In genomic region chr14:74501135-74501614, GRCh38 we compare ENCODE assay signal across 8 cellular contexts. TPM values are rescaled to one million over a fixed set of nuclear protein-coding genes. Genes with fewer than 3 reads are reported as not detected.
DNase-seq lines count a peak whose midpoint lies in the region; ATAC-seq, FAIRE-seq and TF ChIP-seq lines count a peak whose summit lies in the region.

No MANE protein-coding gene starts in this region.

- no peak overlapping the region for H3K4me3 ChIP-seq in bronchial epithelial cell (ENCODE audit: low read depth, low read length)

- H3K27me3 Mint-ChIP-seq in type B pancreatic cell = no peaks in the 10 kb centered on the region

- TF ChIP-seq CTCF in GM10248 (IDR thresholded peaks at IDR 0.05; ENCODE audit: control extremely low read depth, extremely low read depth, low read depth, missing control alignments) (peak; percentile 18), bronchial epithelial cell (IDR thresholded peaks at IDR 0.05; ENCODE audit: insufficient read depth, low read length, severe bottlenecking) (peak; percentile 92), type B pancreatic cell (conservative IDR thresholded peaks at IDR 0.05) (peak; percentile 80)

- no peak for DNase-seq in GM10248 (ENCODE audit: extremely low spot score)
- peak; percentile 71 for DNase-seq in NCI-H2196 (lab: John Stamatoyannopoulos, UW; ENCODE audit: unreplicated experiment)
- peak; percentile 62 for DNase-seq in bronchial epithelial cell (ENCODE audit: low read depth)
- DNase-seq in left colon = peak in 1 of 2 donors; percentile 44
- no peak for DNase-seq in type B pancreatic cell (ENCODE audit: extremely low spot score, unreplicated experiment)
- no peak for DNase-seq in NCI-H1930 (lab: John Stamatoyannopoulos, UW)

- no peak for FAIRE-seq in bronchial epithelial cell (lab: Jason Lieb, UNC)

- POLR2A ChIA-PET in GM10248 (lab: Yijun Ruan, JAX) = no interaction called here

- H3K36me3 Mint-ChIP-seq in type B pancreatic cell = no peaks in the 10 kb centered on the region

- H3K27me3 ChIP-seq in bronchial epithelial cell (ENCODE audit: control insufficient read depth, insufficient read depth, low read length) = no peaks in the 10 kb centered on the region

- H3K4me1 Mint-ChIP-seq in type B pancreatic cell (ENCODE audit: unreplicated experiment) = peaks cover 4% of the 10 kb centered on the region

- H3K36me3 ChIP-seq in bronchial epithelial cell (ENCODE audit: control insufficient read depth, insufficient read depth, low read length) = peaks cover 1% of the 10 kb centered on the region

- intact Hi-C loops in left colon (cut with DNase I, micrococcal nuclease) = no loop called here

- CTCF ChIA-PET in GM10248 (lab: Yijun Ruan, JAX) = interaction anchor here (1.4 to 1.7 kb wide), 2 partner anchors 26 to 87 kb away, joined by 3 to 4 read pairs; no protein-coding TSS in a partner anchor

- H3K4me3 Mint-ChIP-seq in type B pancreatic cell = no peak overlapping the region

- no peak overlapping the region for H3K27ac Mint-ChIP-seq in type B pancreatic cell

- no peaks in the 10 kb centered on the region for H3K9me3 Mint-ChIP-seq in type B pancreatic cell

- ATAC-seq in left colon (peak; percentile 28), HG03039 (IDR thresholded peaks at IDR 0.05; ENCODE audit: unreplicated experiment) (no peak), HG02759 (IDR thresholded peaks at IDR 0.05; ENCODE audit: unreplicated experiment) (no peak)

RNA-seq across cellular contexts. Expression of gene ISCA2, which starts 7.6 kb away (rescaled TPM):
- 8.6 and 11.3 TPM in 2 replicates for total RNA-seq in bronchial epithelial cell
- total RNA-seq in left colon = 10 to 100 TPM; 30.6 to 35.2 TPM
- 32.0 and 33.4 TPM in 2 replicates for total RNA-seq in type B pancreatic cell (ENCODE audit: low replicate concordance)

RNA-seq across cellular contexts. Expression of gene NPC2, which starts 8.1 kb away (rescaled TPM):
- total RNA-seq in bronchial epithelial cell (154 and 191 TPM in 2 replicates), left colon (100 to 1,000 TPM; 144 to 235 TPM), type B pancreatic cell (ENCODE audit: low replicate concordance) (165 and 409 TPM in 2 replicates)

Comparison
In these comparisons a context has a peak if more than half of its experiments do, and no peak if none do; other contexts are left out.
1. DNase-seq: peak in NCI-H2196 (single experiment) and bronchial epithelial cell (single experiment); none in GM10248 (single experiment), type B pancreatic cell (single experiment) and NCI-H1930 (0 of 2).
2. CTCF ChIP-seq: peak in every context shown above with its lines; median percentile 92 in bronchial epithelial cell; 80 in type B pancreatic cell; 18 in GM10248.